Comparison of ENCODE assay signal across 23 cellular contexts in genomic region chr5:6215891-6216290, GRCh38.
"Had no signal": no experiment of that assay in that cellular context is flagged by ENCODE, and none has a peak within 500 bp of the region (broad histone marks: within the 10 kb centered on the region; RNA-seq: fewer than 3 reads in every experiment).

No MANE protein-coding gene starts in this region.

- H3K9me3 Mint-ChIP-seq: endodermal cell had no signal

- H3K4me3 Mint-ChIP-seq: dendritic cell treated with granulocyte-macrophage colony-stimulating factor and Interleukin-4, amounts not matched to agents 40 ng/mL and 50 ng/mL, for 4 days; effector memory CD8-positive, alpha-beta T cell; endodermal cell; immature natural killer cell had no signal

- H3K9me3 ChIP-seq: colonic mucosa, esophagus squamous epithelium, gastrocnemius medialis, lower lobe of right lung had no signal

- ATAC-seq: effector memory CD8-positive, alpha-beta T cell; esophagus mucosa; gastrocnemius medialis; heart left ventricle; left cardiac atrium; left lung; left ventricle myocardium superior; lower lobe of right lung had no signal

- H3K4me2 ChIP-seq: hepatocyte had no signal

- H3K27ac Mint-ChIP-seq: dendritic cell treated with granulocyte-macrophage colony-stimulating factor and Interleukin-4, amounts not matched to agents 40 ng/mL and 50 ng/mL, for 4 days; effector memory CD8-positive, alpha-beta T cell; endodermal cell; immature natural killer cell had no signal

- H3K27ac ChIP-seq: colonic mucosa, epithelial cell of prostate, esophagus squamous epithelium, gastrocnemius medialis, heart left ventricle, hepatocyte, left lung, lower lobe of right lung had no signal

- H3K27me3 ChIP-seq: colonic mucosa, esophagus squamous epithelium, gastrocnemius medialis, heart left ventricle, hepatocyte, left lung had no signal

- H2AFZ ChIP-seq: hepatocyte had no signal

- H3K4me1 Mint-ChIP-seq: immature natural killer cell had no signal

- H3K4me3 ChIP-seq: colonic mucosa, esophagus squamous epithelium, gastrocnemius medialis, heart left ventricle, hepatocyte, left lung, lower lobe of right lung had no signal

- H3K79me2 ChIP-seq: hepatocyte had no signal

- H3K4me1 ChIP-seq: colonic mucosa, esophagus squamous epithelium, gastrocnemius medialis, heart left ventricle, left lung, lower lobe of right lung had no signal

- H3K36me3 ChIP-seq: colonic mucosa, esophagus squamous epithelium, gastrocnemius medialis, heart left ventricle, left lung, lower lobe of right lung had no signal

- DNase-seq: cerebellar nuclear complex; colonic mucosa; cortex of kidney; effector CD8-positive, alpha-beta T cell; effector memory CD8-positive, alpha-beta T cell; endodermal cell; erythroblast; esophagus squamous epithelium; foreskin fibroblast; foreskin melanocyte; gastrocnemius medialis; heart left ventricle; immature natural killer cell; left cardiac atrium; left lung; left ventricle myocardium superior; lower lobe of right lung; mesendoderm; midbrain had no signal

- H3K36me3 Mint-ChIP-seq: immature natural killer cell had no signal

- H3K27me3 Mint-ChIP-seq: dendritic cell treated with granulocyte-macrophage colony-stimulating factor and Interleukin-4, amounts not matched to agents 40 ng/mL and 50 ng/mL, for 4 days had no signal
